8 cellular contexts compared by ENCODE assay signal in the genomic region with DNA sequence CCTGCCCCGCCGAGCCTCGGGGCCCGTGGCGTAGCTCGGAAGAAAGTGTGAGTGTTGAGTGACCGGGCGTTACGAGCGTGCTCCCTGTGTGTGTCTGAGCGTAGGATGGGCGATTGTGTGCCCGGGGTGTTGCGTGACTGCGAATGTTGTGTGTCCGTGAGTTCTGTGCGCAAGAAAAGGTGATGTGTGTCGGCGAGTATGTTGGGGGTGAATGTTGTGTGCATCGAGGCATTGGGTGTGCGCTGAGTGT. TPM values are rescaled to one million over a fixed set of nuclear protein-coding genes. Genes with fewer than 3 reads are reported as not detected.
DNase-seq lines count a peak whose midpoint lies in the region; ATAC-seq and TF ChIP-seq lines count a peak whose summit lies in the region.

No MANE protein-coding gene starts in this region.

- POLR2A ChIA-PET in Panc1 (lab: Charles Lee): interaction anchor here (0.5 kb wide), 1 partner anchor 323 kb away, joined by 4 read pairs; no protein-coding TSS in a partner anchor

- DNase-seq in EL (peak; percentile 16), Panc1 (ENCODE audit: low read depth, low spot score) (no peak), fibroblast of gingiva (ENCODE audit: low read depth) (peak; percentile 15), NCI-H1048 (lab: John Stamatoyannopoulos, UW) (no peak), HuH-7 (ENCODE audit: low spot score) (no peak), NCI-H526 treated with DMSO at 0.1 percent for 48 hours (lab: John Stamatoyannopoulos, UW) (no peak), NCI-H2196 treated with DMSO at 0.1 percent for 48 hours (lab: John Stamatoyannopoulos, UW; ENCODE audit: unreplicated experiment) (no peak)

- in situ Hi-C loops in Panc1 (cut with HindIII; ENCODE audit: low pct_unique_long_range_greater_than_20kb, low sequenced_read_pairs): no loop called here

- peaks cover 6% of the 10 kb centered on the region for H3K4me1 ChIP-seq in Panc1 (ENCODE audit: control insufficient read depth, insufficient read depth, low read length)
- peaks cover 2% of the 10 kb centered on the region for H3K4me1 ChIP-seq in rectal smooth muscle tissue (ENCODE audit: control insufficient read depth, insufficient read depth, low read length)

- intact Hi-C loops in Panc1 (cut with micrococcal nuclease; ENCODE audit: unreplicated experiment): loop anchor here (5.0 to 10.0 kb wide), 2 partner anchors 468 to 1471 kb away; no protein-coding TSS in a partner anchor

- ATAC-seq in Panc1: no peak

- CTCF ChIA-PET in Panc1 (lab: Charles Lee): interaction anchor here (0.6 kb wide), 1 partner anchor 563 kb away, joined by 3 read pairs; no protein-coding TSS in a partner anchor

- H3K27me3 ChIP-seq in Panc1 (ENCODE audit: control insufficient read depth, insufficient read depth, low read length) (peaks cover 6% of the 10 kb centered on the region), rectal smooth muscle tissue (ENCODE audit: control insufficient read depth, insufficient read depth, low read length) (peaks cover 13% of the 10 kb centered on the region)

- H3K4me3 ChIP-seq in Panc1 (ENCODE audit: low read depth in 2 of 2, low read length in 2 of 2) (peak overlapping the region; percentile 27 to 54), rectal smooth muscle tissue (ENCODE audit: low read length) (peak overlapping the region; percentile 81)

- H3K36me3 ChIP-seq in Panc1 (ENCODE audit: control insufficient read depth, insufficient read depth, low read length) (no peaks in the 10 kb centered on the region; the same call in 1 of the 2 replicates), rectal smooth muscle tissue (ENCODE audit: control insufficient read depth, insufficient read depth, low read length) (no peaks in the 10 kb centered on the region)

- BruUV-seq in Panc1 (replicated peaks; lab: Mats Ljungman, UMichigan): no TSS peak

- no peaks in the 10 kb centered on the region for H3K9me3 ChIP-seq in Panc1 (ENCODE audit: control insufficient read depth, insufficient read depth, low read depth, low read length)

- no peak for TF ChIP-seq CTCF in Panc1 (IDR thresholded peaks at IDR 0.05)

- H3K9ac ChIP-seq in rectal smooth muscle tissue (ENCODE audit: low read length): peak overlapping the region; percentile 13

- H3K27ac ChIP-seq in Panc1 (ENCODE audit: low read length) (no peak overlapping the region), rectal smooth muscle tissue (ENCODE audit: low read depth, low read length) (no peak overlapping the region)

RNA-seq across cellular contexts. Expression of a gene that starts 0.3 kb away (rescaled TPM):
- 0.72 TPM for total RNA-seq in Panc1 (2021; ENCODE audit: unreplicated experiment)
- polyA plus RNA-seq in Panc1 (2012; ENCODE audit: insufficient read length): 2.4 TPM

RNA-seq across cellular contexts. Expression of a gene that starts 5.9 kb away (rescaled TPM):
- 25.7 TPM for total RNA-seq in Panc1 (2021; ENCODE audit: unreplicated experiment)
- polyA plus RNA-seq in Panc1 (2012; ENCODE audit: insufficient read length): 31.2 TPM

RNA-seq across cellular contexts. Expression of a gene that starts 55.0 kb away (rescaled TPM):
- 77.5 TPM for total RNA-seq in Panc1 (2021; ENCODE audit: unreplicated experiment)
- 76.8 TPM for polyA plus RNA-seq in Panc1 (2012; ENCODE audit: insufficient read length)

Comparison
In these comparisons a context has a peak if more than half of its experiments do, and no peak if none do; other contexts are left out.
1. DNase-seq: peak in EL (single experiment) and fibroblast of gingiva (single experiment); none in Panc1 (single experiment), NCI-H1048 (single experiment), HuH-7 (single experiment), NCI-H526 treated with DMSO at 0.1 percent for 48 hours (single experiment) and NCI-H2196 treated with DMSO at 0.1 percent for 48 hours (single experiment).